ENCODE assay signal across 16 cellular contexts in genomic region chr18:75526038-75526437, GRCh38.
DNase-seq lines count a peak whose midpoint lies in the region; ATAC-seq and TF ChIP-seq lines count a peak whose summit lies in the region.
"Had no signal": no experiment of that assay in that cellular context is flagged by ENCODE, and none has a peak within 500 bp of the region (broad histone marks: within the 10 kb centered on the region; RNA-seq: fewer than 3 reads in every experiment).

No MANE protein-coding gene starts in this region.

- TF ChIP-seq CTCF in esophagus muscularis mucosa (IDR thresholded peaks at IDR 0.05) (no peak), uterus (IDR thresholded peaks at IDR 0.05) (no peak)

- H2BK5ac ChIP-seq in neuronal stem cell (ENCODE audit: low read length), result no peak overlapping the region

- H3K27me3 ChIP-seq in esophagus muscularis mucosa (peaks cover 0 to 10% (median 0%) of the 10 kb centered on the region in 4 donors), neuronal stem cell (ENCODE audit: control insufficient read depth in 3 of 3, insufficient read depth in 3 of 3, low read depth in 1 of 3, low read length in 3 of 3) (no peaks in the 10 kb centered on the region), uterus (no peaks in the 10 kb centered on the region)
- H3K27me3 ChIP-seq: BE2C, BLaER1 had no signal

- 92% methylated on average over 6 of the region's 6 CpGs for WGBS in esophagus muscularis mucosa
- WGBS in neuronal stem cell (ENCODE audit: extremely low coverage in 2 of 2, insufficient read length in 2 of 2, insufficient replicate concordance in 1 of 2), 2 donors, result no CpG with 5 or more reads among the region's 6 CpGs

- H3K4me2 ChIP-seq in neuronal stem cell (ENCODE audit: insufficient read depth, low read length, poor library complexity, severe bottlenecking), result no peak overlapping the region
- H3K4me2 ChIP-seq: BLaER1 had no signal

- H3K9ac ChIP-seq in neuronal stem cell (ENCODE audit: low read depth, low read length, poor library complexity), result no peak overlapping the region
- H3K9ac ChIP-seq: BLaER1 had no signal

- H3K4ac ChIP-seq in neuronal stem cell (ENCODE audit: low read length), result no peak overlapping the region

- H3K9me3 ChIP-seq in esophagus muscularis mucosa (no peaks in the 10 kb centered on the region), neuronal stem cell (replicated peaks in 1 of 2; ENCODE audit: control insufficient read depth in 2 of 2, insufficient read depth in 1 of 2, low read depth in 1 of 2, low read length in 2 of 2) (peaks cover 0 to 2% of the 10 kb centered on the region in 2 donors), uterus (no peaks in the 10 kb centered on the region)
- H3K9me3 ChIP-seq: BE2C, BLaER1, Caco-2 had no signal

- H3K4me1 ChIP-seq in esophagus muscularis mucosa (no peaks in the 10 kb centered on the region), neuronal stem cell (ENCODE audit: control insufficient read depth in 2 of 2, insufficient read depth in 1 of 2, low read depth in 1 of 2, low read length in 2 of 2) (no peaks in the 10 kb centered on the region), uterus (no peaks in the 10 kb centered on the region)
- H3K4me1 ChIP-seq: BE2C, Caco-2 had no signal

- no peak overlapping the region for H3K4me3 ChIP-seq in esophagus muscularis mucosa
- H3K4me3 ChIP-seq in neuronal stem cell (ENCODE audit: low read length in 2 of 2), result no peak overlapping the region
- no peak overlapping the region for H3K4me3 ChIP-seq in uterus
- H3K4me3 ChIP-seq: BLaER1 had no signal

- no peak overlapping the region for H2AK5ac ChIP-seq in neuronal stem cell (ENCODE audit: low read depth, low read length)

- no peak for ATAC-seq in left lobe of liver
- ATAC-seq: CD8-positive, alpha-beta T cell had no signal

- TF ChIP-seq POLR2A in esophagus muscularis mucosa (IDR thresholded peaks at IDR 0.05; ENCODE audit: low read depth) (no peak), uterus (IDR thresholded peaks at IDR 0.05) (no peak)

- H3K79me1 ChIP-seq in neuronal stem cell (ENCODE audit: low read depth, low read length), result no peaks in the 10 kb centered on the region

- H2AFZ ChIP-seq in neuronal stem cell (ENCODE audit: low read length), result no peak overlapping the region

- H3K18ac ChIP-seq in neuronal stem cell (ENCODE audit: low read length), result peak overlapping the region; percentile 35

- H3K27ac ChIP-seq in esophagus muscularis mucosa (replicated peaks in 1 of 4) (no peak overlapping the region), neuronal stem cell (replicated peaks; ENCODE audit: low read length) (no peak overlapping the region), uterus (no peak overlapping the region)
- H3K27ac ChIP-seq: BLaER1, C4-2B had no signal

- H3K23ac ChIP-seq in neuronal stem cell (ENCODE audit: low read depth, low read length, poor library complexity), result no peak overlapping the region

- no peak overlapping the region for H2BK120ac ChIP-seq in neuronal stem cell (ENCODE audit: low read depth, low read length)

- H3K14ac ChIP-seq in neuronal stem cell (ENCODE audit: low read length), result no peak overlapping the region

- H4K91ac ChIP-seq in neuronal stem cell (ENCODE audit: low read depth, low read length, poor library complexity), result no peak overlapping the region

- peak; percentile 26 for DNase-seq in ecto neural progenitor cell (ENCODE audit: low spot score)
- DNase-seq in esophagus muscularis mucosa (ENCODE audit: extremely low spot score), result peak; percentile 91
- no peak for DNase-seq in neuronal stem cell (ENCODE audit: low spot score)
- DNase-seq in uterus, result no peak
- DNase-seq in left lobe of liver (ENCODE audit: low spot score), result no peak
- DNase-seq: 8988T; ACHN; BE2C; Caco-2; Calu3; CD4-positive, alpha-beta T cell; CD8-positive, alpha-beta T cell; DMS79 treated with DMSO at 0.1 percent for 48 hours; GF-D8 had no signal

- intact Hi-C loops in esophagus muscularis mucosa (cut with DNase I), result no loop called here
- intact Hi-C loops in uterus (cut with DNase I; ENCODE audit: low total_unique reads), result no loop called here

- H4K8ac ChIP-seq in neuronal stem cell (ENCODE audit: low read depth, low read length), result no peak overlapping the region

- no peak overlapping the region for H2BK15ac ChIP-seq in neuronal stem cell (ENCODE audit: low read length)

- no peak for TF ChIP-seq EP300 in esophagus muscularis mucosa (IDR thresholded peaks at IDR 0.05)

- H3K36me3 ChIP-seq in esophagus muscularis mucosa, result no peaks in the 10 kb centered on the region
- no peaks in the 10 kb centered on the region for H3K36me3 ChIP-seq in neuronal stem cell (replicated peaks in 1 of 2; ENCODE audit: control insufficient read depth in 2 of 2, insufficient read depth in 2 of 2, low read length in 2 of 2)
- H3K36me3 ChIP-seq in uterus, result no peaks in the 10 kb centered on the region
- H3K36me3 ChIP-seq: BE2C, BLaER1 had no signal

- no peak overlapping the region for H2BK12ac ChIP-seq in neuronal stem cell (ENCODE audit: low read length)

Comparison
In these comparisons a context has a peak if more than half of its experiments do, and no peak if none do; other contexts are left out.
1. DNase-seq: peak in ecto neural progenitor cell (single experiment) and esophagus muscularis mucosa (single experiment); none in neuronal stem cell (single experiment), uterus (0 of 2) and left lobe of liver (single experiment).